Comparison of ENCODE assay signal across 1 cellular context in genomic region chr6:29559524-29560287, GRCh38.
TF ChIP-seq lines count a peak whose summit lies in the region.

Gene UBD (minus strand): TSS chr6:29559732. CDS start chr6:29559701, 31 bp downstream.

TF ChIP-seq in H1, 55 proteins besides CTCF, POLR2A, EP300 and RAD21:
- TF ChIP-seq FOSL1 (IDR thresholded peaks at IDR 0.05; ENCODE audit: insufficient read depth, low read depth, low read length) (no peak), SIN3A (conservative IDR thresholded peaks at IDR 0.05 in 1 of 2, IDR thresholded peaks at IDR 0.05 in 1 of 2; ENCODE audit: low read depth in 1 of 2, low read length in 2 of 2) (no peak), SP2 (IDR thresholded peaks at IDR 0.05; ENCODE audit: low read length) (no peak), EZH2 (IDR thresholded peaks at IDR 0.05; ENCODE audit: low read depth, low read length, severe bottlenecking) (no peak), BCL11A (IDR thresholded peaks at IDR 0.05; ENCODE audit: low read depth in 2 of 2, low read length in 2 of 2) (no peak), CBX5 (IDR thresholded peaks at IDR 0.05; ENCODE audit: low read depth, low read length) (no peak), SAP30 (IDR thresholded peaks at IDR 0.05; ENCODE audit: insufficient read depth, insufficient replicate concordance, low read length) (no peak), CBX8 (IDR thresholded peaks at IDR 0.05; ENCODE audit: borderline replicate concordance, low read depth, low read length) (no peak), TEAD4 (IDR thresholded peaks at IDR 0.05; ENCODE audit: low read depth, low read length) (no peak), CHD2 (IDR thresholded peaks at IDR 0.05; ENCODE audit: low read length) (no peak)
